Comparison of ENCODE assay signal across 1 cellular context in genomic region chr20:36784900-36785299, GRCh38.
A peak's percentile ranks its signal among the peaks of the same experiment; 100 is the strongest.
TF ChIP-seq lines count a peak whose summit lies in the region.

No MANE protein-coding gene starts in this region.

TF ChIP-seq in IMR-90, 13 proteins besides CTCF, POLR2A, EP300 and RAD21:
- no peak for TF ChIP-seq ELK1 (IDR thresholded peaks at IDR 0.05; ENCODE audit: borderline replicate concordance, low read depth, low read length)
- TF ChIP-seq USF2 (IDR thresholded peaks at IDR 0.05; ENCODE audit: low read depth, low read length) = no peak
- TF ChIP-seq RCOR1 (IDR thresholded peaks at IDR 0.05; ENCODE audit: insufficient replicate concordance, low read length) = no peak
- TF ChIP-seq SMC3 (IDR thresholded peaks at IDR 0.05; ENCODE audit: low read depth, low read length) = no peak
- peak; percentile 25; the same call in 1 of the 2 replicates for TF ChIP-seq CEBPB (IDR thresholded peaks at IDR 0.05; ENCODE audit: low read depth, low read length)
